1 cellular context compared by ENCODE assay signal in the genomic region with DNA sequence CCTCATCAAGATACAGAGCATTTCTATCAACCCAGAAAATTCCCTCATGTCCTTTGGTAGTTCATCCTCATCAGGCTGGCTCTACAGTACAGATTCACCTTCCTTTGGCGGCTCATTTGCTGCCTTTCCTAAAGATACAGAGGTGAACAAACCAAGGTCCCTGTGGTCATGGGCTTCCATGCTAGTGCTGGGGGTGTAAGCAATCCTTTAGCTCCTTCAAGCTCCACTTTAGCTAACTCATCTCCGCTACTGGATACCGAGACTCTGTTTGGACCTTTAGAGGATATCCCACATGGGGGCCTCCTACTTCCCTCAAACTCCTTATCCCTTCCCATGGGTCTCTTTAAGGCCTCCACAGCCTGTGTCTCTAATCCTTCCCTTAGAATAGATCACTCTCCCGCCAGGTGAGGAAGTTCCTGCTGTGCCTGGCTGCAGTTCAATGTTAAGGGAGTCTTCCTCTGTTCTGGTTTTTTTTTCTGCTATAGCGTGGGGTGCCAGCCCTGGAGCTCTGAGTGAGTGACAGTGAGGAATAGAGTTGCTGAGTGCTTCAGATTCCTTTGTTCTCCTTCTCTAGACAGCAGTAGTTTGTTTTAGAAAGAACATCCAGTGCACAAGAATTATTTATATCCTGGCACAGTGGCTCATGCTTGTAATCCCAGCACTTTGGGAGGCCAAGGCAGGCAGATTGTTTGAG.
TF ChIP-seq lines count a peak whose summit lies in the region.

No MANE protein-coding gene starts in this region.

TF ChIP-seq in IMR-90, 13 proteins besides CTCF, POLR2A, EP300 and RAD21 (continued from another document):
- no peak for TF ChIP-seq RCOR1 (IDR thresholded peaks at IDR 0.05; ENCODE audit: insufficient replicate concordance, low read length)
- no peak for TF ChIP-seq MAFK (IDR thresholded peaks at IDR 0.05; ENCODE audit: low read depth, low read length)
- TF ChIP-seq, protein P1, sequence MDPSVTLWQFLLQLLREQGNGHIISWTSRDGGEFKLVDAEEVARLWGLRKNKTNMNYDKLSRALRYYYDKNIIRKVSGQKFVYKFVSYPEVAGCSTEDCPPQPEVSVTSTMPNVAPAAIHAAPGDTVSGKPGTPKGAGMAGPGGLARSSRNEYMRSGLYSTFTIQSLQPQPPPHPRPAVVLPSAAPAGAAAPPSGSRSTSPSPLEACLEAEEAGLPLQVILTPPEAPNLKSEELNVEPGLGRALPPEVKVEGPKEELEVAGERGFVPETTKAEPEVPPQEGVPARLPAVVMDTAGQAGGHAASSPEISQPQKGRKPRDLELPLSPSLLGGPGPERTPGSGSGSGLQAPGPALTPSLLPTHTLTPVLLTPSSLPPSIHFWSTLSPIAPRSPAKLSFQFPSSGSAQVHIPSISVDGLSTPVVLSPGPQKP (IDR thresholded peaks at IDR 0.05; ENCODE audit: borderline replicate concordance, low read depth, low read length), result no peak
